8 cellular contexts compared by ENCODE assay signal in the genomic region with DNA sequence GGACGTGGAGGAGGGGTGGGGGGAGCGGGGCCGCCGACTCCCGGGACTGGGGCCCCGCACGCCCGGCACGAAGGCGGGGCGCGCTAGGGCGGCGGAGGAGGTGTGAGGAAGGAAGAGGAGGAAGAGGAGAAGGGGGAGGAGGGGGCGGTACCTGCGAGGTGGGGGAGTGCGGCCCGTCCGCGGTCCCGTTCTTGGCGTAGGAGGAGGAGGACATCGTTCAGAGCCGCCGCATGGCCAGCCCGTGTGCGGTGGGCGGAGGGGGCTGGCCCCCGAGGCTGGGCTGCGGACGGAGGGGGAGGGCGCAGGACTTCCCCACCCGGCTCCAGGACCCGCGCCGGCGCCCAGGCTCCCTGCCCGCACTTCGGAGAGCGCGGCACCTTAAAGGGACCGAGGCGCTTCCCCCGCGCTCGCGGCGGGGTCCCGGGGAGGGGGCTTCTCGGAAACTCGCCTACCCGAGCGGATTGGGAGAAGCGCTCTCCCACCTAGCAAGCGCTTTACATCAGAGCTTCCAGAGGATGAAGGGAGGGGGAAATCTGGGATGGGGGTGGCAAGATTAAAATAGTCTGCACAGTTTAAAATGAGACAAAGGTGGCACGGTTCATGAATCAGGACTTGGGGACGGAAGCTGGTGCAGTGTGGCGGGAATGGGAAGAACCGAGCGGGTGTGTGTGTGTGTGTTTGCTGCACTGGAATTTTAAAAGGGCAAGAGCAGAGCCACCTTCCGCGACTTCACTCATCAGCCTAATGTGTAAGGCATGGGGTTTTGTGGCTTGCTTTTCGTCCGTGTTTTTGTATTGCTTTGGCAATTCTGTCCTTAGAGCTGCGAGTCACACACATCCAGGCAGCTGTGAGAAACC. TPM values are rescaled to one million over a fixed set of nuclear protein-coding genes. Genes with fewer than 3 reads are reported as not detected.
A peak's percentile ranks its signal among the peaks of the same experiment; 100 is the strongest.
DNase-seq lines count a peak whose midpoint lies in the region; ATAC-seq and TF ChIP-seq lines count a peak whose summit lies in the region.

TSS of gene CACNB4 (minus strand) at position 247 of the 857 bp plus-strand sequence.

- peak; percentile 46 for ATAC-seq in GM18498 (IDR thresholded peaks at IDR 0.05; ENCODE audit: unreplicated experiment)
- peak; percentile 41 to 66 for ATAC-seq in activated naive CD4-positive, alpha-beta T cell treated with anti-CD3 and anti-CD28 coated beads, Interleukin-2, amount 50 U/mL, for 72 hours

- intact Hi-C loops in left ventricle myocardium inferior (cut with micrococcal nuclease), result no loop called here

- H3K4me3 ChIP-seq in left ventricle myocardium inferior, result peak within 1 kb of the TSS; percentile 77

- no peaks in the 10 kb centered on the region for H3K36me3 ChIP-seq in left ventricle myocardium inferior

- H3K4me1 ChIP-seq in left ventricle myocardium inferior, result peaks cover 27% of the 10 kb centered on the region

- H3K36me3 Mint-ChIP-seq in activated naive CD4-positive, alpha-beta T cell treated with anti-CD3 and anti-CD28 coated beads, Interleukin-2, amount 50 U/mL, for 72 hours, result peaks cover 0 to 14% of the 10 kb centered on the region in 2 donors

- no peak for TF ChIP-seq CTCF in left ventricle myocardium inferior (IDR thresholded peaks at IDR 0.05; ENCODE audit: borderline replicate concordance)

- peak; percentile 30 for DNase-seq in AG08396 (ENCODE audit: low spot score)
- DNase-seq in Kasumi-1 (lab: John Stamatoyannopoulos, UW), result peak; percentile 72 to 77
- DNase-seq in activated naive CD4-positive, alpha-beta T cell treated with anti-CD3 and anti-CD28 coated beads, Interleukin-2, amount 50 U/mL, for 72 hours (ENCODE audit: low spot score in 2 of 2), result no peak
- DNase-seq in left ventricle myocardium inferior, result no peak
- DNase-seq in retina, result peak; percentile 76
- no peak for DNase-seq in NCI-H774 (lab: John Stamatoyannopoulos, UW)
- no peak for DNase-seq in NCI-H1436 treated with DMSO at 0.1 percent for 48 hours (lab: John Stamatoyannopoulos, UW)

- peak within 1 kb of the TSS in 1 of 2 donors; percentile 37 for H3K27ac Mint-ChIP-seq in activated naive CD4-positive, alpha-beta T cell treated with anti-CD3 and anti-CD28 coated beads, Interleukin-2, amount 50 U/mL, for 72 hours

- H3K9me3 Mint-ChIP-seq in activated naive CD4-positive, alpha-beta T cell treated with anti-CD3 and anti-CD28 coated beads, Interleukin-2, amount 50 U/mL, for 72 hours, result no peaks in the 10 kb centered on the region

- peaks cover 25% of the 10 kb centered on the region for H3K27me3 ChIP-seq in left ventricle myocardium inferior (ENCODE audit: low read depth)

- no peaks in the 10 kb centered on the region for H3K9me3 ChIP-seq in left ventricle myocardium inferior (replicated peaks)

- H3K27ac ChIP-seq in left ventricle myocardium inferior (replicated peaks), result no peak within 1 kb of the TSS

RNA-seq across cellular contexts. Expression of gene CACNB4, which starts in this region (rescaled TPM):
- total RNA-seq in activated naive CD4-positive, alpha-beta T cell treated with anti-CD3 and anti-CD28 coated beads, Interleukin-2, amount 50 U/mL, for 72 hours, result 1 to 10 TPM in 1 of 2 donors, under 1 TPM in 1; 0.32 to 1.5 TPM
- total RNA-seq in left ventricle myocardium inferior, result 0.25 TPM

Comparison
In these comparisons a context has a peak if more than half of its experiments do, and no peak if none do; other contexts are left out.
1. DNase-seq: peak in AG08396 (single experiment), Kasumi-1 (2 of 2) and retina (single experiment); none in activated naive CD4-positive, alpha-beta T cell treated with anti-CD3 and anti-CD28 coated beads, Interleukin-2, amount 50 U/mL, for 72 hours (0 of 2), left ventricle myocardium inferior (single experiment), NCI-H774 (single experiment) and NCI-H1436 treated with DMSO at 0.1 percent for 48 hours (single experiment).